1 cellular context compared by ENCODE assay signal in the genomic region with DNA sequence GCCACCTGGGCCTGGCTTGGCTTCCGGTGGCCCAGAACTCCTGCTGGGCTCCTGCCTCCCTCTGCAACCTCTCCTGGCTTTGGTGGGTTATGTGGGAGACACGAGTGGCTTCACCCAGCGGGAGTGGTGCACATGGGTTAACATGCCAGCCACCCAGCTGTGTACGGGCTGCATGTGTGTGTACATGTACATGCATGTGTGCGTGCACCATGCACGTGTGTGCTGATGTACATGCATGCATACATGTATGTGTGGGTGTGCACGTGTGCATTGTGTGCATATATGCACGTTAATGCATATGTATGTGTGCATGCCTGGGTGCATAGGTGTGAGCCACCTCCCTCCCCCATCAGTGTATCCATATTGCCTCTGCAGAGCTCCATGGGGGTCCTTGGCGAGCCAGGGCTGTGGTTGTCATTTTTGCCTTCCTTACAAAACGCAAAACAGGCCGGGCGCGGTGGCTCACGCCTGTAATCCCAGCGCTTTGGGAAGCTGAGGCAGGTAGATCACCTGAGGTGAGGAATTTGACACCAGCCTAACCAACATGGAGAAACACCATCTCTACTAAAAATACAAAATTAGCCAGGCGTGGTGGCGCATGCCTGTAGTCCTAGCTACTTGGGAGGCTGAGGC.
TF ChIP-seq lines count a peak whose summit lies in the region.

No MANE protein-coding gene starts in this region.

TF ChIP-seq in H1, 55 proteins besides CTCF, POLR2A, EP300 and RAD21:
- TF ChIP-seq SRF (IDR thresholded peaks at IDR 0.05; ENCODE audit: low read depth, low read length) (no peak), CHD2 (IDR thresholded peaks at IDR 0.05; ENCODE audit: low read length) (no peak), MAFK (IDR thresholded peaks at IDR 0.05; ENCODE audit: low read depth, low read length) (no peak), GTF2F1 (IDR thresholded peaks at IDR 0.05; ENCODE audit: borderline replicate concordance, low read depth, low read length) (no peak)
